29 cellular contexts compared by ENCODE assay signal in the genomic region with DNA sequence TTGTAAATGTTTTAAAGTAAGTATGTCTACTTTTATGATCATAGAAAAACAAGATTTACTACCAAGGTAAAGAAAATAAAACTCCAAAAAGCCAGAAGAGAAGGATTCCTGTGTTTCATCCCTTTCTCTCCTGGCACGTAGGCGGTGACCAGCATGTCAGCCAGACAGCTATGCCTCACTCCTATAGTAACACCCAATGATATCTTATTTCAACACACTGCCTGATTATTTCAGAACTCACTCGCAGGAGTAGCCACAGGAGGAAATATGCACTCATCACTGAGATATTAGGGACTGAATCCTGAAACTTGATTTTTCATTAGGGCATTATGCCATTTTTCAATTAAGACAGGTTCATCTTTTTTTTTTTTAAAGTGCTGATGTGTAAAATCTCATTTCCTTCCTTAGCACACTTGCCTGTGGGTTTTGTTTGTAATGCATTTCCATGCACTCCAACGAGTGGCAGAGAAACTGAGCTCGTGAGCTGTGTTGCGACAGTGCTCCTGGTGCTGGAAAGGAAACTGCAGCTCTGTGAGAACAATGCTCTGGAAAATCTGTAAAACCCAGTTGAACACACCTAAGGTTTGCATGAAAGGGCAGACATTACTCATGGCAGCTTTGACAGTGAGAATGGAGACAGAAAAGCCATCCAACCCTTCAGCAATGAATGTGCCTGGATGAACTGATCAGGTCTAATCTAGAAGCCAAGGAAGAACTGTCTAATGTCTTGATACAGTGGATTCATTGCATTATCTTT. TPM values are rescaled to one million over a fixed set of nuclear protein-coding genes. Genes with fewer than 3 reads are reported as not detected.
DNase-seq lines count a peak whose midpoint lies in the region; FAIRE-seq and TF ChIP-seq lines count a peak whose summit lies in the region.
"Had no signal": no experiment of that assay in that cellular context is flagged by ENCODE, and none has a peak within 500 bp of the region (broad histone marks: within the 10 kb centered on the region; RNA-seq: fewer than 3 reads in every experiment).

No MANE protein-coding gene starts in this region.

- no peak overlapping the region for H3K9ac ChIP-seq in GM23248
- H3K9ac ChIP-seq in H1 (replicated peaks in 1 of 4; ENCODE audit: extremely low read depth in 1 of 4, low read depth in 3 of 4, low read length in 3 of 4): no peak overlapping the region

- H3K4me3 ChIP-seq in GM23248 (no peak overlapping the region), H1 (ENCODE audit: extremely low read depth in 1 of 4, insufficient read depth in 2 of 4, low read depth in 3 of 4, low read length in 4 of 4) (no peak overlapping the region)
- H3K4me3 ChIP-seq: cardiac muscle cell, coronary artery, sigmoid colon, testis, vagina had no signal

- H3K27ac ChIP-seq in GM23248: no peak overlapping the region
- no peak overlapping the region for H3K27ac ChIP-seq in H1 (ENCODE audit: low read depth, low read length)
- H3K27ac ChIP-seq: 22Rv1, cardiac muscle cell, coronary artery, testis had no signal

- no peak overlapping the region for H2BK15ac ChIP-seq in H1 (ENCODE audit: low read length)

- H2AFZ ChIP-seq in GM23248 (no peak overlapping the region), H1 (ENCODE audit: low read length) (no peak overlapping the region)

- TF ChIP-seq EP300 in H1 (IDR thresholded peaks at IDR 0.05; ENCODE audit: borderline replicate concordance in 1 of 2, low read depth in 2 of 2, low read length in 2 of 2): no peak

- H3K4me2 ChIP-seq in GM23248 (ENCODE audit: unreplicated experiment): no peak overlapping the region
- no peak overlapping the region for H3K4me2 ChIP-seq in H1 (ENCODE audit: insufficient read depth in 1 of 2, low read depth in 2 of 2, low read length in 2 of 2)

- no peaks in the 10 kb centered on the region for H3F3A ChIP-seq in GM23248 (ENCODE audit: insufficient read depth)

- H3K79me2 ChIP-seq in GM23248 (ENCODE audit: insufficient read depth) (no peaks in the 10 kb centered on the region), H1 (ENCODE audit: control insufficient read depth in 1 of 2, insufficient read depth in 2 of 2, low read length in 2 of 2) (no peaks in the 10 kb centered on the region)

- peaks cover 6% of the 10 kb centered on the region for H3K9me3 Mint-ChIP-seq in progenitor cell of endocrine pancreas (ENCODE audit: low read depth)
- H3K9me3 Mint-ChIP-seq: activated CD8-positive, alpha-beta T cell treated with anti-CD3 and anti-CD28 coated beads for 36 hours; activated naive CD4-positive, alpha-beta T cell treated with anti-CD3 and anti-CD28 coated beads, Interleukin-2, amount 50 U/mL, for 24 hours; activated T-helper 17 cell treated with anti-CD3 and anti-CD28 coated beads, Interleukin-2, amount 50 U/mL, for 72 hours; CD4-positive, alpha-beta T cell; T-helper 1 cell treated with Interleukin-12 subunit alpha and Interleukin-12 subunit beta and Interleukin-4 antibody, amounts not matched to agents 30 μg/mL and 1 μg/mL, for 36 hours had no signal

- peak; percentile 76 for FAIRE-seq in H1 (lab: Jason Lieb, UNC)
- FAIRE-seq: HepG2, RCC 7860, TTC549 had no signal

- no peak overlapping the region for H3K23ac ChIP-seq in H1 (ENCODE audit: insufficient read length)

- H3K9me3 ChIP-seq in GM23248 (ENCODE audit: low read depth): no peaks in the 10 kb centered on the region
- H3K9me3 ChIP-seq in H1 (ENCODE audit: insufficient read depth in 2 of 2, low read depth in 1 of 2, low read length in 1 of 2): no peaks in the 10 kb centered on the region
- H3K9me3 ChIP-seq: sigmoid colon, testis, vagina had no signal

- no peak overlapping the region for H3K4me3 Mint-ChIP-seq in progenitor cell of endocrine pancreas (ENCODE audit: low read depth)
- H3K4me3 Mint-ChIP-seq: activated CD8-positive, alpha-beta T cell treated with anti-CD3 and anti-CD28 coated beads for 36 hours; activated naive CD4-positive, alpha-beta T cell treated with anti-CD3 and anti-CD28 coated beads, Interleukin-2, amount 50 U/mL, for 24 hours; activated T-helper 17 cell treated with anti-CD3 and anti-CD28 coated beads, Interleukin-2, amount 50 U/mL, for 72 hours; CD4-positive, alpha-beta T cell; endodermal cell; T-helper 1 cell treated with Interleukin-12 subunit alpha and Interleukin-12 subunit beta and Interleukin-4 antibody, amounts not matched to agents 30 μg/mL and 1 μg/mL, for 36 hours had no signal

- in situ Hi-C loops in GM23248 (cut with MboI): no loop called here

- H3K36me3 ChIP-seq in GM23248 (ENCODE audit: low read depth) (no peaks in the 10 kb centered on the region), H1 (ENCODE audit: control insufficient read depth in 2 of 4, insufficient read depth in 4 of 4, low read length in 3 of 4) (no peaks in the 10 kb centered on the region)
- H3K36me3 ChIP-seq: cardiac muscle cell, sigmoid colon, vagina had no signal

- H4K20me1 ChIP-seq in GM23248 (ENCODE audit: insufficient read depth) (no peaks in the 10 kb centered on the region), H1 (replicated peaks in 1 of 2; ENCODE audit: control insufficient read depth in 1 of 2, insufficient read depth in 2 of 2, low read length in 2 of 2) (no peaks in the 10 kb centered on the region)

- H3K4me1 Mint-ChIP-seq in progenitor cell of endocrine pancreas (ENCODE audit: low read depth): no peaks in the 10 kb centered on the region
- H3K4me1 Mint-ChIP-seq: activated naive CD4-positive, alpha-beta T cell treated with anti-CD3 and anti-CD28 coated beads, Interleukin-2, amount 50 U/mL, for 24 hours; activated T-helper 17 cell treated with anti-CD3 and anti-CD28 coated beads, Interleukin-2, amount 50 U/mL, for 72 hours; endodermal cell had no signal

- H4K91ac ChIP-seq in H1 (replicated peaks; ENCODE audit: insufficient read length, low read length): no peak overlapping the region

- no peak overlapping the region for H3K18ac ChIP-seq in H1 (ENCODE audit: extremely low read depth, low read length)

- H3K27ac Mint-ChIP-seq in progenitor cell of endocrine pancreas: no peak overlapping the region
- H3K27ac Mint-ChIP-seq: activated CD8-positive, alpha-beta T cell treated with anti-CD3 and anti-CD28 coated beads for 36 hours; activated naive CD4-positive, alpha-beta T cell treated with anti-CD3 and anti-CD28 coated beads, Interleukin-2, amount 50 U/mL, for 24 hours; activated T-helper 17 cell treated with anti-CD3 and anti-CD28 coated beads, Interleukin-2, amount 50 U/mL, for 72 hours; CD4-positive, alpha-beta T cell; endodermal cell; T-helper 1 cell treated with Interleukin-12 subunit alpha and Interleukin-12 subunit beta and Interleukin-4 antibody, amounts not matched to agents 30 μg/mL and 1 μg/mL, for 36 hours had no signal

- H2BK5ac ChIP-seq in H1 (ENCODE audit: low read depth, low read length): no peak overlapping the region

- H4K5ac ChIP-seq in H1 (ENCODE audit: insufficient read length, low read depth, low read length): no peak overlapping the region

- H3K36me3 Mint-ChIP-seq in progenitor cell of endocrine pancreas (ENCODE audit: insufficient read depth): no peaks in the 10 kb centered on the region
- H3K36me3 Mint-ChIP-seq: activated naive CD4-positive, alpha-beta T cell treated with anti-CD3 and anti-CD28 coated beads, Interleukin-2, amount 50 U/mL, for 24 hours had no signal

- POLR2A ChIA-PET in H1 (lab: Charles Lee; ENCODE audit: partially characterized antibody): interaction anchor here (0.8 kb wide), 1 partner anchor 18 kb away, joined by 3 read pairs; no protein-coding TSS in a partner anchor

- H2BK20ac ChIP-seq in H1 (ENCODE audit: low read length): no peak overlapping the region

- TF ChIP-seq RAD21 in H1 (IDR thresholded peaks at IDR 0.05 in 1 of 2, conservative IDR thresholded peaks at IDR 0.05 in 1 of 2; ENCODE audit: low read depth in 2 of 2, low read length in 2 of 2): no peak

- CTCF ChIA-PET in H1 (lab: Charles Lee; ENCODE audit: partially characterized antibody): interaction anchor here (0.7 to 1.9 kb wide), 3 partner anchors 31 to 173 kb away, joined by 3 to 6 read pairs (median 3); no protein-coding TSS in a partner anchor

- no peak for TF ChIP-seq POLR2A in H1 (IDR thresholded peaks at IDR 0.05; ENCODE audit: control extremely low read depth in 1 of 2, low read depth in 2 of 2, low read length in 2 of 2)

- no peak overlapping the region for H3K56ac ChIP-seq in H1 (replicated peaks; ENCODE audit: insufficient read length, low read depth, low read length)

- no peak overlapping the region for H3K4ac ChIP-seq in H1 (replicated peaks; ENCODE audit: insufficient read length, low read depth, low read length)

- H3K4me1 ChIP-seq in GM23248 (ENCODE audit: insufficient read depth) (no peaks in the 10 kb centered on the region), H1 (replicated peaks in 1 of 4; ENCODE audit: control insufficient read depth in 3 of 4, insufficient read depth in 4 of 4, low read length in 3 of 4) (no peaks in the 10 kb centered on the region)
- H3K4me1 ChIP-seq: sigmoid colon, testis had no signal

- H3K14ac ChIP-seq in H1 (ENCODE audit: insufficient read length): no peak overlapping the region

- no peaks in the 10 kb centered on the region for H3K9me2 ChIP-seq in GM23248 (ENCODE audit: insufficient read depth)

- no peaks in the 10 kb centered on the region; the same call in 1 of the 2 replicates for H3K27me3 ChIP-seq in GM23248 (replicated peaks; ENCODE audit: insufficient read depth)
- no peaks in the 10 kb centered on the region for H3K27me3 ChIP-seq in H1 (replicated peaks in 1 of 4; ENCODE audit: control insufficient read depth in 3 of 4, extremely low read depth in 1 of 4, insufficient read depth in 3 of 4, low read length in 3 of 4)
- H3K27me3 ChIP-seq: cardiac muscle cell, sigmoid colon, testis, vagina had no signal

- H3K27me3 Mint-ChIP-seq in progenitor cell of endocrine pancreas: peaks cover 3% of the 10 kb centered on the region
- H3K27me3 Mint-ChIP-seq: activated naive CD4-positive, alpha-beta T cell treated with anti-CD3 and anti-CD28 coated beads, Interleukin-2, amount 50 U/mL, for 24 hours; CD4-positive, alpha-beta T cell had no signal

- H3K79me1 ChIP-seq in H1 (ENCODE audit: low read depth, low read length): no peaks in the 10 kb centered on the region

- H3K23me2 ChIP-seq in H1 (ENCODE audit: low read depth, low read length): no peaks in the 10 kb centered on the region

- DNase-seq in NCI-H2107 treated with DMSO at 0.1 percent for 48 hours (lab: John Stamatoyannopoulos, UW; ENCODE audit: unreplicated experiment) (peak; percentile 41), NCI-H2107 (lab: John Stamatoyannopoulos, UW) (no peak), GM23248 (peak; percentile 24), H1 (ENCODE audit: low read depth in 1 of 2, low spot score in 2 of 2) (no peak), kidney glomerular epithelial cell (lab: John Stamatoyannopoulos, UW) (peak; percentile 4), ureter (ENCODE audit: low spot score) (no peak), progenitor cell of endocrine pancreas (ENCODE audit: low spot score, unreplicated experiment) (no peak), DMS 273 treated with DMSO at 0.1 percent for 48 hours (lab: John Stamatoyannopoulos, UW) (no peak)
- DNase-seq: activated CD4-positive, CD25-positive, alpha-beta regulatory T cell treated with anti-CD3 and anti-CD28 coated beads, Interleukin-2, amount 50 U/mL, for 72 hours; activated CD8-positive, alpha-beta T cell treated with anti-CD3 and anti-CD28 coated beads for 36 hours; aorta; CD4-positive, alpha-beta T cell; endodermal cell; Karpas-422; MV-4-11; NCI-H748 treated with DMSO at 0.1 percent for 48 hours; sigmoid colon; stimulated activated naive CD4-positive, alpha-beta T cell; testis had no signal

- H4K8ac ChIP-seq in H1 (ENCODE audit: extremely low read depth, insufficient read depth, low read length): no peak overlapping the region

- no peak overlapping the region for H2AK5ac ChIP-seq in H1 (ENCODE audit: low read depth, low read length)

- H2BK12ac ChIP-seq in H1 (ENCODE audit: low read depth, low read length): no peak overlapping the region

- H2BK120ac ChIP-seq in H1 (replicated peaks; ENCODE audit: low read depth, low read length): no peak overlapping the region

- WGBS in GM23248 (ENCODE audit: low coverage in 1 of 2, low lambda C conversion rate in 2 of 2, missing lambda C conversion rate in 2 of 2), 2 experiments: 17 to 22% methylated on average over 6 of the region's 6 CpGs
- 92% methylated on average over 3 of the region's 6 CpGs; no CpG with 5 or more reads in 1 of the 2 experiments for WGBS in H1 (ENCODE audit: extremely low coverage in 1 of 2, insufficient coverage in 1 of 2, insufficient read length in 1 of 2, insufficient replicate concordance in 2 of 2, low coverage in 1 of 2, low lambda C conversion rate in 2 of 2, missing lambda C conversion rate in 1 of 2), 2 experiments

- no peak for TF ChIP-seq CTCF in H1 (IDR thresholded peaks at IDR 0.05; ENCODE audit: control extremely low read depth in 1 of 3, insufficient read depth in 1 of 3, low read depth in 1 of 3, low read length in 3 of 3)
- no peak for TF ChIP-seq CTCF in progenitor cell of endocrine pancreas (IDR thresholded peaks at IDR 0.05; ENCODE audit: unreplicated experiment)

RNA-seq across cellular contexts. Expression of a gene that starts 18.2 kb away (rescaled TPM):
- not detected in 2 replicates for total RNA-seq in GM23248 (2014; rRNA removed; shearing (Covaris generic))
- polyA plus RNA-seq in GM23248 (2016; fragmentation: Nextera tagmentation; extraction: Ambion mirVana) (not detected in 2 replicates), H1 (2011; rRNA removed) (0.60 and 0.96 TPM in 2 replicates)
- total RNA-seq in H1 (2021; fragmentation: NEBNext Ultra II Directional; extraction: Animal tissue kit (Norgen Biotek cat#: 25700)): 1.6 and 2.0 TPM in 2 replicates
- polyA plus RNA-seq in H1 (2011; cell fraction: cytosol; rRNA removed): 0.57 TPM
- 0.71 TPM for polyA plus RNA-seq in H1 (2011; cell fraction: nucleus; rRNA removed)
- 1.1 to 1.4 TPM (median 1.3 TPM) in 4 replicates for polyA plus RNA-seq in H1 (2012, experiment 1 of 2)
- polyA plus RNA-seq in H1 (2012, experiment 2 of 2): 0.98 TPM
- polyA plus RNA-seq in H1 (2013, experiment 1 of 2): 0.93 TPM
- polyA plus RNA-seq in H1 (2013, experiment 2 of 2): 1.0 TPM
- polyA minus RNA-seq in H1 (2011; rRNA and poly(A)+ RNA removed): 0.37 and 0.38 TPM in 2 replicates
- 0.51 TPM for polyA minus RNA-seq in H1 (2011; cell fraction: cytosol; rRNA and poly(A)+ RNA removed)
- not detected for polyA minus RNA-seq in H1 (2011; cell fraction: nucleus; rRNA and poly(A)+ RNA removed)
- total RNA-seq in ureter (28.0 TPM), progenitor cell of endocrine pancreas (7.0 and 7.2 TPM in 2 replicates)
- total RNA-seq: HepG2 had no signal
- polyA plus RNA-seq: HepG2 had no signal

Comparison
In these comparisons a context has a peak if more than half of its experiments do, and no peak if none do; other contexts are left out.
1. DNase-seq: peak in NCI-H2107 treated with DMSO at 0.1 percent for 48 hours (single experiment), GM23248 (single experiment) and kidney glomerular epithelial cell (single experiment); none in NCI-H2107 (single experiment), H1 (0 of 2), ureter (single experiment), progenitor cell of endocrine pancreas (single experiment) and DMS 273 treated with DMSO at 0.1 percent for 48 hours (single experiment).